In the genomic region with DNA sequence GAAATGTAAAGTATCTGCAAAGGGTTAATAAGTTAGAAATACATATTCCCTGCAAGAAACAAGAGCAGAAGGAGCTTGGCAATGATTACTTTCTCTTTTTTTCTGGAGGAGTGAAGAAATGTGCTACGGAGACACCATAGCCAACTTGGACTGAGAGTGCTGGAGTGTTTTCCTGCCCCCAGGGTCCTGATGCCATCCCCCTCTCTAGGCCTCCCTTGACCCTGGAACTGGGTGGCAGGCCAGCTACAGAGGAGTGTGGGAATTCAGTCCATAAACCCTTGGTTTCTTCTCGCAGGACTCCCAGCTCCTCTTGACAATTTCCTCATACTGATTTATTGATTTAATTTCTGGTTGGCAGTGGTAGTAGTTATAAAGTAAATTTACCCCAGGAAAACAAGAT, we compare ENCODE assay signal across 7 cellular contexts.
"Had no signal": no experiment of that assay in that cellular context is flagged by ENCODE, and none has a peak within 500 bp of the region (broad histone marks: within the 10 kb centered on the region; RNA-seq: fewer than 3 reads in every experiment).

No MANE protein-coding gene starts in this region.

- H3K27ac ChIP-seq: GM23248, HL-60 had no signal

- H3K4me3 ChIP-seq: GM23248 had no signal

- DNase-seq: GM23248, GOT3, H9, HCEC 1CT, KBM-7 had no signal

- ATAC-seq: HepG2 had no signal
